Comparison of ENCODE assay signal across 1 cellular context in the genomic region with DNA sequence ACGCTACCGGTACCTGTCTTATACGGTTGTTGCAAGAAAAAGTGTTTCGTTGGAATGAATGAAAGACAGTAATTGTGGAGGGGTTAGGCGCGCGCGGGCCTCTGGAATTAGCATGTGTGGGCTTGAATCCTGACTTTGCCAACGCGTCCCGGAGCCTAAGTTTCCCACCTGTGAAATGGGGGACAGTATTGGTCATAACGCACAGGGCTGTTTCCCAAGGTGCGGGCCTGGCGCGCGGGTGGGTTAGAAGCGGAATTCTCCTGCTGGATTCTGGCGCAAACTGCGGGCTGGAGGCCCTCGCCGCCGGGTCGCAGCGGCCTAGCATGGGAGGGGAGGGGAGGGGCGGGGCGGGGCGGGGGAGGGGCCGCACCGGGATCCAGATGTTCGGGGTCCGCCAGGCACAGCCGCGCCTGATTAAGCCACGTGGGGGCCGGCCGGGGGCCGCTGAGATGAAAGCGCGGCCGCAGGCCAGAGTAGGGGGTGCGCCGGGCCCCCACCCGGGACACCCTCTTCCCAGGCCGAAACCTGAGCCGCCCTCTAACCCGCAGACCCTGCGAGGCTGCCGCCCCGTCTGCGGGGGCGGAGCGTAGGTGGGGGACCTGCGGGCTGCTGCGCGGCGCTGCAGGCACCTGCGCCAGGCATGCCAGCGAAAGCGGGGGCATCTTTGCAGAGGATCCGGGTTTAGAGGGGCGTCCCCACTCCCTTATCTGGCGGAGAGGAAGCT.
A peak's percentile ranks its signal among the peaks of the same experiment; 100 is the strongest.
TF ChIP-seq lines count a peak whose summit lies in the region.

No MANE protein-coding gene starts in this region.

TF ChIP-seq in HepG2, 621 proteins besides CTCF, POLR2A, EP300 and RAD21 (continued from another document and continues in another):
- TF ChIP-seq, protein P1, sequence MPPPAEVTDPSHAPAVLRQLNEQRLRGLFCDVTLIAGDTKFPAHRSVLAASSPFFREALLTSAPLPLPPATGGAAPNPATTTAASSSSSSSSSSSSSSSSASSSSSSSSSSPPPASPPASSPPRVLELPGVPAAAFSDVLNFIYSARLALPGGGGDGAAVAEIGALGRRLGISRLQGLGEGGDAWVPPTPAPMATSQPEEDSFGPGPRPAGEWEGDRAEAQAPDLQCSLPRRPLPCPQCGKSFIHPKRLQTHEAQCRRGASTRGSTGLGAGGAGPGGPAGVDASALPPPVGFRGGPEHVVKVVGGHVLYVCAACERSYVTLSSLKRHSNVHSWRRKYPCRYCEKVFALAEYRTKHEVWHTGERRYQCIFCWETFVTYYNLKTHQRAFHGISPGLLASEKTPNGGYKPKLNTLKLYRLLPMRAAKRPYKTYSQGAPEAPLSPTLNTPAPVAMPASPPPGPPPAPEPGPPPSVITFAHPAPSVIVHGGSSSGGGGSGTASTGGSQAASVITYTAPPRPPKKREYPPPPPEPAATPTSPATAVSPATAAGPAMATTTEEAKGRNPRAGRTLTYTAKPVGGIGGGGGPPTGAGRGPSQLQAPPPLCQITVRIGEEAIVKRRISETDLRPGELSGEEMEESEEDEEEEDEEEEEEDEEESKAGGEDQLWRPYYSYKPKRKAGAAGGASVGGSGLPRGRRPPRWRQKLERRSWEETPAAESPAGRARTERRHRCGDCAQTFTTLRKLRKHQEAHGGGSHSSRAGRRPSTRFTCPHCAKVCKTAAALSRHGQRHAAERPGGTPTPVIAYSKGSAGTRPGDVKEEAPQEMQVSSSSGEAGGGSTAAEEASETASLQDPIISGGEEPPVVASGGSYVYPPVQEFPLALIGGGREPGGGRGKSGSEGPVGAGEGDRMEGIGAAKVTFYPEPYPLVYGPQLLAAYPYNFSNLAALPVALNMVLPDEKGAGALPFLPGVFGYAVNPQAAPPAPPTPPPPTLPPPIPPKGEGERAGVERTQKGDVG (CRISPR knock-in tag; IDR thresholded peaks at IDR 0.05; ENCODE audit: borderline replicate concordance) = no peak
- no peak for TF ChIP-seq ZNF451 (CRISPR knock-in tag; IDR thresholded peaks at IDR 0.05)
- TF ChIP-seq, protein P2, sequence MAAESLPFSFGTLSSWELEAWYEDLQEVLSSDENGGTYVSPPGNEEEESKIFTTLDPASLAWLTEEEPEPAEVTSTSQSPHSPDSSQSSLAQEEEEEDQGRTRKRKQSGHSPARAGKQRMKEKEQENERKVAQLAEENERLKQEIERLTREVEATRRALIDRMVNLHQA (CRISPR knock-in tag; IDR thresholded peaks at IDR 0.05) = no peak
- TF ChIP-seq, protein P3, sequence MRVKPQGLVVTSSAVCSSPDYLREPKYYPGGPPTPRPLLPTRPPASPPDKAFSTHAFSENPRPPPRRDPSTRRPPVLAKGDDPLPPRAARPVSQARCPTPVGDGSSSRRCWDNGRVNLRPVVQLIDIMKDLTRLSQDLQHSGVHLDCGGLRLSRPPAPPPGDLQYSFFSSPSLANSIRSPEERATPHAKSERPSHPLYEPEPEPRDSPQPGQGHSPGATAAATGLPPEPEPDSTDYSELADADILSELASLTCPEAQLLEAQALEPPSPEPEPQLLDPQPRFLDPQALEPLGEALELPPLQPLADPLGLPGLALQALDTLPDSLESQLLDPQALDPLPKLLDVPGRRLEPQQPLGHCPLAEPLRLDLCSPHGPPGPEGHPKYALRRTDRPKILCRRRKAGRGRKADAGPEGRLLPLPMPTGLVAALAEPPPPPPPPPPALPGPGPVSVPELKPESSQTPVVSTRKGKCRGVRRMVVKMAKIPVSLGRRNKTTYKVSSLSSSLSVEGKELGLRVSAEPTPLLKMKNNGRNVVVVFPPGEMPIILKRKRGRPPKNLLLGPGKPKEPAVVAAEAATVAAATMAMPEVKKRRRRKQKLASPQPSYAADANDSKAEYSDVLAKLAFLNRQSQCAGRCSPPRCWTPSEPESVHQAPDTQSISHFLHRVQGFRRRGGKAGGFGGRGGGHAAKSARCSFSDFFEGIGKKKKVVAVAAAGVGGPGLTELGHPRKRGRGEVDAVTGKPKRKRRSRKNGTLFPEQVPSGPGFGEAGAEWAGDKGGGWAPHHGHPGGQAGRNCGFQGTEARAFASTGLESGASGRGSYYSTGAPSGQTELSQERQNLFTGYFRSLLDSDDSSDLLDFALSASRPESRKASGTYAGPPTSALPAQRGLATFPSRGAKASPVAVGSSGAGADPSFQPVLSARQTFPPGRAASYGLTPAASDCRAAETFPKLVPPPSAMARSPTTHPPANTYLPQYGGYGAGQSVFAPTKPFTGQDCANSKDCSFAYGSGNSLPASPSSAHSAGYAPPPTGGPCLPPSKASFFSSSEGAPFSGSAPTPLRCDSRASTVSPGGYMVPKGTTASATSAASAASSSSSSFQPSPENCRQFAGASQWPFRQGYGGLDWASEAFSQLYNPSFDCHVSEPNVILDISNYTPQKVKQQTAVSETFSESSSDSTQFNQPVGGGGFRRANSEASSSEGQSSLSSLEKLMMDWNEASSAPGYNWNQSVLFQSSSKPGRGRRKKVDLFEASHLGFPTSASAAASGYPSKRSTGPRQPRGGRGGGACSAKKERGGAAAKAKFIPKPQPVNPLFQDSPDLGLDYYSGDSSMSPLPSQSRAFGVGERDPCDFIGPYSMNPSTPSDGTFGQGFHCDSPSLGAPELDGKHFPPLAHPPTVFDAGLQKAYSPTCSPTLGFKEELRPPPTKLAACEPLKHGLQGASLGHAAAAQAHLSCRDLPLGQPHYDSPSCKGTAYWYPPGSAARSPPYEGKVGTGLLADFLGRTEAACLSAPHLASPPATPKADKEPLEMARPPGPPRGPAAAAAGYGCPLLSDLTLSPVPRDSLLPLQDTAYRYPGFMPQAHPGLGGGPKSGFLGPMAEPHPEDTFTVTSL (CRISPR knock-in tag; IDR thresholded peaks at IDR 0.05; ENCODE audit: borderline replicate concordance) = no peak
- TF ChIP-seq, protein P4, sequence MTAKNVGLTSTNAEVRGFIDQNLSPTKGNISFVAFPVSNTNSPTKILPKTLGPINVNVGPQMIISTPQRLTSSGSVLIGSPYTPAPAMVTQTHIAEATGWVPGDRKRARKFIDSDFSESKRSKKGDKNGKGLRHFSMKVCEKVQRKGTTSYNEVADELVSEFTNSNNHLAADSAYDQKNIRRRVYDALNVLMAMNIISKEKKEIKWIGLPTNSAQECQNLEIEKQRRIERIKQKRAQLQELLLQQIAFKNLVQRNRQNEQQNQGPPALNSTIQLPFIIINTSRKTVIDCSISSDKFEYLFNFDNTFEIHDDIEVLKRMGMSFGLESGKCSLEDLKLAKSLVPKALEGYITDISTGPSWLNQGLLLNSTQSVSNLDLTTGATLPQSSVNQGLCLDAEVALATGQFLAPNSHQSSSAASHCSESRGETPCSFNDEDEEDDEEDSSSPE (CRISPR knock-in tag; IDR thresholded peaks at IDR 0.05) = no peak
- TF ChIP-seq MEIS1 (CRISPR knock-in tag; IDR thresholded peaks at IDR 0.05; ENCODE audit: borderline replicate concordance) = no peak
- no peak for TF ChIP-seq DNMT3B (CRISPR knock-in tag; conservative IDR thresholded peaks at IDR 0.05)
- TF ChIP-seq SALL1 (CRISPR knock-in tag; IDR thresholded peaks at IDR 0.05) = no peak
- TF ChIP-seq, protein P5, sequence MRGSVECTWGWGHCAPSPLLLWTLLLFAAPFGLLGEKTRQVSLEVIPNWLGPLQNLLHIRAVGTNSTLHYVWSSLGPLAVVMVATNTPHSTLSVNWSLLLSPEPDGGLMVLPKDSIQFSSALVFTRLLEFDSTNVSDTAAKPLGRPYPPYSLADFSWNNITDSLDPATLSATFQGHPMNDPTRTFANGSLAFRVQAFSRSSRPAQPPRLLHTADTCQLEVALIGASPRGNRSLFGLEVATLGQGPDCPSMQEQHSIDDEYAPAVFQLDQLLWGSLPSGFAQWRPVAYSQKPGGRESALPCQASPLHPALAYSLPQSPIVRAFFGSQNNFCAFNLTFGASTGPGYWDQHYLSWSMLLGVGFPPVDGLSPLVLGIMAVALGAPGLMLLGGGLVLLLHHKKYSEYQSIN (CRISPR knock-in tag; IDR thresholded peaks at IDR 0.05; ENCODE audit: borderline replicate concordance) = no peak
- no peak for TF ChIP-seq KAT7 (CRISPR knock-in tag; IDR thresholded peaks at IDR 0.05; ENCODE audit: borderline replicate concordance)
- TF ChIP-seq, protein P6, sequence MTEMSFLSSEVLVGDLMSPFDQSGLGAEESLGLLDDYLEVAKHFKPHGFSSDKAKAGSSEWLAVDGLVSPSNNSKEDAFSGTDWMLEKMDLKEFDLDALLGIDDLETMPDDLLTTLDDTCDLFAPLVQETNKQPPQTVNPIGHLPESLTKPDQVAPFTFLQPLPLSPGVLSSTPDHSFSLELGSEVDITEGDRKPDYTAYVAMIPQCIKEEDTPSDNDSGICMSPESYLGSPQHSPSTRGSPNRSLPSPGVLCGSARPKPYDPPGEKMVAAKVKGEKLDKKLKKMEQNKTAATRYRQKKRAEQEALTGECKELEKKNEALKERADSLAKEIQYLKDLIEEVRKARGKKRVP (CRISPR knock-in tag; IDR thresholded peaks at IDR 0.05) = no peak
- TF ChIP-seq ATF1 (CRISPR knock-in tag; IDR thresholded peaks at IDR 0.05) = no peak
- TF ChIP-seq PRMT3 (CRISPR knock-in tag; IDR thresholded peaks at IDR 0.05; ENCODE audit: borderline replicate concordance, low read depth) = no peak
- TF ChIP-seq PCBP1 (IDR thresholded peaks at IDR 0.05; ENCODE audit: borderline replicate concordance, low read depth, low read length) = 0 out of 2 replicates have a peak, but pooled peaks have one; percentile 58
- TF ChIP-seq, protein P7, sequence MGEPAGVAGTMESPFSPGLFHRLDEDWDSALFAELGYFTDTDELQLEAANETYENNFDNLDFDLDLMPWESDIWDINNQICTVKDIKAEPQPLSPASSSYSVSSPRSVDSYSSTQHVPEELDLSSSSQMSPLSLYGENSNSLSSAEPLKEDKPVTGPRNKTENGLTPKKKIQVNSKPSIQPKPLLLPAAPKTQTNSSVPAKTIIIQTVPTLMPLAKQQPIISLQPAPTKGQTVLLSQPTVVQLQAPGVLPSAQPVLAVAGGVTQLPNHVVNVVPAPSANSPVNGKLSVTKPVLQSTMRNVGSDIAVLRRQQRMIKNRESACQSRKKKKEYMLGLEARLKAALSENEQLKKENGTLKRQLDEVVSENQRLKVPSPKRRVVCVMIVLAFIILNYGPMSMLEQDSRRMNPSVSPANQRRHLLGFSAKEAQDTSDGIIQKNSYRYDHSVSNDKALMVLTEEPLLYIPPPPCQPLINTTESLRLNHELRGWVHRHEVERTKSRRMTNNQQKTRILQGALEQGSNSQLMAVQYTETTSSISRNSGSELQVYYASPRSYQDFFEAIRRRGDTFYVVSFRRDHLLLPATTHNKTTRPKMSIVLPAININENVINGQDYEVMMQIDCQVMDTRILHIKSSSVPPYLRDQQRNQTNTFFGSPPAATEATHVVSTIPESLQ (CRISPR knock-in tag; conservative IDR thresholded peaks at IDR 0.05) = no peak
- TF ChIP-seq ZBTB42 (CRISPR knock-in tag; IDR thresholded peaks at IDR 0.05) = peak; percentile 99
- TF ChIP-seq ZNF207 (IDR thresholded peaks at IDR 0.05; ENCODE audit: borderline replicate concordance) = no peak
- no peak for TF ChIP-seq ZNF510 (CRISPR knock-in tag; IDR thresholded peaks at IDR 0.05; ENCODE audit: low read depth)
- TF ChIP-seq, protein P8, sequence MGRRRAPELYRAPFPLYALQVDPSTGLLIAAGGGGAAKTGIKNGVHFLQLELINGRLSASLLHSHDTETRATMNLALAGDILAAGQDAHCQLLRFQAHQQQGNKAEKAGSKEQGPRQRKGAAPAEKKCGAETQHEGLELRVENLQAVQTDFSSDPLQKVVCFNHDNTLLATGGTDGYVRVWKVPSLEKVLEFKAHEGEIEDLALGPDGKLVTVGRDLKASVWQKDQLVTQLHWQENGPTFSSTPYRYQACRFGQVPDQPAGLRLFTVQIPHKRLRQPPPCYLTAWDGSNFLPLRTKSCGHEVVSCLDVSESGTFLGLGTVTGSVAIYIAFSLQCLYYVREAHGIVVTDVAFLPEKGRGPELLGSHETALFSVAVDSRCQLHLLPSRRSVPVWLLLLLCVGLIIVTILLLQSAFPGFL (CRISPR knock-in tag; IDR thresholded peaks at IDR 0.05) = no peak
- no peak for TF ChIP-seq ARID2 (CRISPR knock-in tag; IDR thresholded peaks at IDR 0.05; ENCODE audit: borderline replicate concordance)
- no peak for TF ChIP-seq SMYD3 (CRISPR knock-in tag; IDR thresholded peaks at IDR 0.05)
- no peak for TF ChIP-seq ZNF550 (CRISPR knock-in tag; IDR thresholded peaks at IDR 0.05; ENCODE audit: borderline replicate concordance)
- TF ChIP-seq, protein P9, sequence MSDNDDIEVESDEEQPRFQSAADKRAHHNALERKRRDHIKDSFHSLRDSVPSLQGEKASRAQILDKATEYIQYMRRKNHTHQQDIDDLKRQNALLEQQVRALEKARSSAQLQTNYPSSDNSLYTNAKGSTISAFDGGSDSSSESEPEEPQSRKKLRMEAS (IDR thresholded peaks at IDR 0.05) = peak; percentile 66; the same call in 1 of the 2 replicates
- TF ChIP-seq ZMYM3 (CRISPR knock-in tag; IDR thresholded peaks at IDR 0.05) = no peak
- TF ChIP-seq ONECUT2 (CRISPR knock-in tag; IDR thresholded peaks at IDR 0.05) = no peak
- no peak for TF ChIP-seq FOXK1 (CRISPR knock-in tag; IDR thresholded peaks at IDR 0.05; ENCODE audit: borderline replicate concordance, low read depth)
- TF ChIP-seq ZNF746 (CRISPR knock-in tag; IDR thresholded peaks at IDR 0.05) = peak; percentile 61; the same call in 1 of the 2 replicates
- 0 out of 2 replicates have a peak, but pooled peaks have one; percentile 2 for TF ChIP-seq PHF8 (CRISPR knock-in tag; IDR thresholded peaks at IDR 0.05)
- TF ChIP-seq, protein P10, sequence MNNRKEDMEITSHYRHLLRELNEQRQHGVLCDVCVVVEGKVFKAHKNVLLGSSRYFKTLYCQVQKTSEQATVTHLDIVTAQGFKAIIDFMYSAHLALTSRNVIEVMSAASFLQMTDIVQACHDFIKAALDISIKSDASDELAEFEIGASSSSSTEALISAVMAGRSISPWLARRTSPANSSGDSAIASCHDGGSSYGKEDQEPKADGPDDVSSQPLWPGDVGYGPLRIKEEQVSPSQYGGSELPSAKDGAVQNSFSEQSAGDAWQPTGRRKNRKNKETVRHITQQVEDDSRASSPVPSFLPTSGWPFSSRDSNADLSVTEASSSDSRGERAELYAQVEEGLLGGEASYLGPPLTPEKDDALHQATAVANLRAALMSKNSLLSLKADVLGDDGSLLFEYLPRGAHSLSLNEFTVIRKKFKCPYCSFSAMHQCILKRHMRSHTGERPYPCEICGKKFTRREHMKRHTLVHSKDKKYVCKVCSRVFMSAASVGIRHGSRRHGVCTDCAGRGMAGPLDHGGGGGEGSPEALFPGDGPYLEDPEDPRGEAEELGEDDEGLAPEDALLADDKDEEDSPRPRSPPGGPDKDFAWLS (CRISPR knock-in tag; IDR thresholded peaks at IDR 0.05; ENCODE audit: borderline replicate concordance) = no peak
- no peak for TF ChIP-seq ZNF230 (CRISPR knock-in tag; IDR thresholded peaks at IDR 0.05)
- TF ChIP-seq ZBTB20 (CRISPR knock-in tag; IDR thresholded peaks at IDR 0.05; ENCODE audit: borderline replicate concordance, low read depth) = no peak
- TF ChIP-seq ZNF749 (CRISPR knock-in tag; IDR thresholded peaks at IDR 0.05; ENCODE audit: borderline replicate concordance) = no peak
- TF ChIP-seq REPIN1 (CRISPR knock-in tag; IDR thresholded peaks at IDR 0.05; ENCODE audit: borderline replicate concordance, low read depth) = no peak
- TF ChIP-seq NCOA5 (CRISPR knock-in tag; IDR thresholded peaks at IDR 0.05) = no peak
- peak; percentile 45; the same call in 1 of the 2 replicates for TF ChIP-seq PHF21A (CRISPR knock-in tag; IDR thresholded peaks at IDR 0.05)
- TF ChIP-seq PPARG (CRISPR knock-in tag; conservative IDR thresholded peaks at IDR 0.05) = 0 out of 2 replicates have a peak, but pooled peaks have one; percentile 34
